8 cellular contexts compared by ENCODE assay signal in the genomic region with DNA sequence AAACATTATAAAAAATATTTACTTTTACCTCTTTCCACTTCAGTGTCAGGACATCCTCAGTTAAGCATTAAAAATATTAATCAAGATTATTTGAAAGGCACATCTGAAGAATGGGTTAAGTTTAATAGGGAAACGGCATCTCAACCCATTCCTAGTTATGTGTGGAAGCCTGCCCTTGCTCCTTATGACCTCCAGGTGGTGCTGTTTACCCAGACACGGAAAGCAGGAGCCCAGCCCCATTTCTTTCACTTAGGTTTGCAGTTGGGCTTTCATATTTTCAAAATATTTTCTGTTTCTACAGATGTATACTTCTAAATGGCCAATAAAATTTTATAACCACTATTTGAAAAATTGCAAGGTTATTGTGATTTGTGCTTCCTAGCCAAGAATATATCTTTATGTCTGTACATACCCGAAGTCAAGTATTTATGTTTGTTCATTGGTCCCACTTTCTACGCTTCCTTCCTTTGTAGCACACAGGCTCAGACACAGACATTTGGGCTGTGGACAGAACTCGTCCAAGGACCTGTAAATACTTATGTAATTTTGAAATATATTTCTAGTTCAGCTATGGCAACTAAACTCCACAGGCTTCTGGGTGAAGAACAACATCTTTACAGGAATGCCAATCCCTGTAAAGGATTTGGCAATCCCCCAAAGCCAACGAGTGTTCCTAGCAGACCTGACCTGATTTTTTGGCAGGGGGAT.
A peak's percentile ranks its signal among the peaks of the same experiment; 100 is the strongest.
DNase-seq lines count a peak whose midpoint lies in the region; ATAC-seq and TF ChIP-seq lines count a peak whose summit lies in the region.

No MANE protein-coding gene starts in this region.

- H3K27ac ChIP-seq in SJCRH30 = no peak overlapping the region
- H3K27ac ChIP-seq in brain microvascular endothelial cell = no peak overlapping the region
- H3K27ac ChIP-seq in smooth muscle cell (ENCODE audit: low read depth) = no peak overlapping the region

- DNase-seq in EH (ENCODE audit: low read depth) (peak; percentile 72), SJCRH30 (peak; percentile 26 to 86), brain microvascular endothelial cell (peak; percentile 50), iPS-NIHi11 (ENCODE audit: low spot score) (peak; percentile 71), smooth muscle cell (lab: John Stamatoyannopoulos, UW; ENCODE audit: unreplicated experiment) (no peak), 8988T (no peak)

- H3K36me3 ChIP-seq in Loucy (ENCODE audit: insufficient read depth, low read length) (no peaks in the 10 kb centered on the region), SJCRH30 (no peaks in the 10 kb centered on the region), brain microvascular endothelial cell (replicated peaks) (no peaks in the 10 kb centered on the region), smooth muscle cell (ENCODE audit: low read depth) (no peaks in the 10 kb centered on the region)

- H3K4me2 ChIP-seq in Loucy (ENCODE audit: low read depth, low read length, poor library complexity, severe bottlenecking) (peak overlapping the region; percentile 42), smooth muscle cell (no peak overlapping the region)

- no peaks in the 10 kb centered on the region for H3K4me1 ChIP-seq in Loucy (ENCODE audit: insufficient read depth, low read length, poor library complexity, severe bottlenecking)
- H3K4me1 ChIP-seq in SJCRH30 = peaks cover 4% of the 10 kb centered on the region; the same call in 1 of the 2 replicates
- H3K4me1 ChIP-seq in smooth muscle cell (ENCODE audit: low read depth) = peaks cover 6% of the 10 kb centered on the region

- peak; percentile 67 for ATAC-seq in GM21825 (IDR thresholded peaks at IDR 0.05; ENCODE audit: unreplicated experiment)

- peak; percentile 96 for TF ChIP-seq CTCF in Loucy (conservative IDR thresholded peaks at IDR 0.05; ENCODE audit: low read length)
- peak; percentile 95 for TF ChIP-seq CTCF in brain microvascular endothelial cell (IDR thresholded peaks at IDR 0.05; ENCODE audit: low read depth, low read length, missing control alignments)
- peak; percentile 99 for TF ChIP-seq CTCF in smooth muscle cell (IDR thresholded peaks at IDR 0.05; ENCODE audit: borderline replicate concordance, insufficient read depth, poor library complexity, severe bottlenecking)

- H3K9me3 ChIP-seq in Loucy (ENCODE audit: insufficient read depth, low read depth, low read length) (no peaks in the 10 kb centered on the region), SJCRH30 (replicated peaks) (0 out of 2 replicates have a peak, but pooled peaks cover 5% of the 10 kb centered on the region), smooth muscle cell (replicated peaks; ENCODE audit: low read depth) (no peaks in the 10 kb centered on the region)

- H3K4me3 ChIP-seq in Loucy (ENCODE audit: low read length, poor library complexity, severe bottlenecking) (peak overlapping the region; percentile 43), SJCRH30 (no peak overlapping the region), brain microvascular endothelial cell (ENCODE audit: low read depth, low read length) (no peak overlapping the region), smooth muscle cell (no peak overlapping the region)

- peak overlapping the region; percentile 63 for H2AFZ ChIP-seq in Loucy (ENCODE audit: low read length)
- H2AFZ ChIP-seq in smooth muscle cell (ENCODE audit: low read depth) = peak overlapping the region; percentile 46

- H4K20me1 ChIP-seq in Loucy (ENCODE audit: insufficient read depth, low read length, poor library complexity, severe bottlenecking) = no peaks in the 10 kb centered on the region
- H4K20me1 ChIP-seq in smooth muscle cell (ENCODE audit: low read depth) = no peaks in the 10 kb centered on the region

- H3K27me3 ChIP-seq in Loucy (ENCODE audit: insufficient read depth, low read length, poor library complexity, severe bottlenecking) = no peaks in the 10 kb centered on the region
- no peaks in the 10 kb centered on the region for H3K27me3 ChIP-seq in SJCRH30
- no peaks in the 10 kb centered on the region for H3K27me3 ChIP-seq in brain microvascular endothelial cell (replicated peaks)
- no peaks in the 10 kb centered on the region for H3K27me3 ChIP-seq in smooth muscle cell (ENCODE audit: low read depth)

- in situ Hi-C loops in brain microvascular endothelial cell (cut with HindIII; ENCODE audit: low pct_ligation_motif_present, low sequenced_read_pairs) = loop anchor here (25.0 kb wide), 1 partner anchor 1211 kb away; no protein-coding TSS in a partner anchor

- WGBS in smooth muscle cell (ENCODE audit: low lambda C conversion rate) = 36% methylated on average over 6 of the region's 6 CpGs

- H3K9ac ChIP-seq in Loucy (ENCODE audit: low read depth, low read length, poor library complexity, severe bottlenecking) = no peak overlapping the region
- no peak overlapping the region for H3K9ac ChIP-seq in smooth muscle cell (ENCODE audit: low read depth)

- H3K79me2 ChIP-seq in Loucy (ENCODE audit: insufficient read depth, low read length) (no peaks in the 10 kb centered on the region), smooth muscle cell (ENCODE audit: low read depth) (no peaks in the 10 kb centered on the region)

- H3K9me2 ChIP-seq in Loucy (replicated peaks; ENCODE audit: low read depth, low read length) = no peaks in the 10 kb centered on the region

- H3F3A ChIP-seq in Loucy (ENCODE audit: low read depth) (no peaks in the 10 kb centered on the region), smooth muscle cell (ENCODE audit: low read depth) (no peaks in the 10 kb centered on the region)

Comparison
In these comparisons a context has a peak if more than half of its experiments do, and no peak if none do; other contexts are left out.
1. DNase-seq: peak in EH (single experiment), SJCRH30 (2 of 2), brain microvascular endothelial cell (single experiment) and iPS-NIHi11 (single experiment); none in smooth muscle cell (single experiment) and 8988T (single experiment).
2. Peak in every context shown above with its lines, with median percentiles within 50 percentile points of each other: CTCF ChIP-seq.